ENCODE assay signal across 1 cellular context in the genomic region with DNA sequence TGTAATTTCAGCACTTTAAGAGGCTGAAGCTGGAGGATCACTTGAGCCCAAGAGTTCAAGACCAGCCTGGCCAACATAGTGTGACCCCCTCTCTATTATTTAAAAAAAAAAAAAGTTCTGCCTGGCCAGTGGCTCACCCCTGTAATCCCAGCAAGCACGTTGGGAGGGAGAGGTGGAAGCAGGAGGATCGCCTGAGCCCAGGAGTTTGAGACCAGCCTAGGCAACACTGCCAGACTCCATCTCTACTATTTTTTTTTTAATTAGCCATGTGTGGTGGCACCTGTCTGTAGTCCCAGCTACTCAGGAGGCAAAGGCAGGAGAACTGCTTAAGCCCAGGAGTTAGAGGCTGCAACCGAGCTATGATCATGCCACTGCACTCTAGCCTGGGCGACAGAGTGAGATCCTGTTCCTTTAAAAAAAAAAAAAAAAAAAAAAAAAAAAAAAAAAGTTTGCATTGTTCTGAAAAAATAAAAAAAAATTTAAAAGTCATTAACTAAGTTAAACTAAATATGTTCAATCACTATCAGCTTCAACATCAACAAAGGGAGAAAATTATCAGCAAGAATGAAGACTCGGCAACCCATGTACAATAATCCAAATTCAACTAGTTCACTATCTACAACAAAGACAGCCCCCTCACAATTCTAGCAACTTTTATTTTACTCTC.
TF ChIP-seq lines count a peak whose summit lies in the region.

No MANE protein-coding gene starts in this region.

TF ChIP-seq in GM23338, 12 proteins besides CTCF, POLR2A, EP300 and RAD21 (continued from another document):
- TF ChIP-seq ZNF462 (CRISPR knock-in tag; IDR thresholded peaks at IDR 0.05) = no peak
